In genomic region chr2:216635701-216636541, GRCh38 we compare ENCODE assay signal across 10 cellular contexts. TPM values are rescaled to one million over a fixed set of nuclear protein-coding genes. Genes with fewer than 3 reads are reported as not detected.
DNase-seq lines count a peak whose midpoint lies in the region; ATAC-seq and TF ChIP-seq lines count a peak whose summit lies in the region.
"Had no signal": no experiment of that assay in that cellular context is flagged by ENCODE, and none has a peak within 500 bp of the region (broad histone marks: within the 10 kb centered on the region; RNA-seq: fewer than 3 reads in every experiment).

No MANE protein-coding gene starts in this region.

- peaks cover 6% of the 10 kb centered on the region for H3K36me3 Mint-ChIP-seq in T-helper 17 cell (ENCODE audit: low read depth)
- H3K36me3 Mint-ChIP-seq in progenitor cell of endocrine pancreas (ENCODE audit: insufficient read depth), result peaks cover 11% of the 10 kb centered on the region

- peak overlapping the region; percentile 89 for H3K27ac ChIP-seq in hepatocyte

- DNase-seq in EH (ENCODE audit: low read depth) (peak; percentile 51), T-helper 17 cell (no peak), hepatocyte (ENCODE audit: low spot score) (no peak), progenitor cell of endocrine pancreas (ENCODE audit: low spot score, unreplicated experiment) (no peak), cerebellar nuclear complex (lab: John Stamatoyannopoulos, UW) (no peak), NCI-H187 treated with DMSO at 0.1 percent for 48 hours (lab: John Stamatoyannopoulos, UW) (no peak)
- DNase-seq: activated T-cell treated with anti-CD3 and anti-CD28 coated beads, Interleukin-2, amount 50 U/mL, for 1 hour; OCI-M1 had no signal

- H3K36me3 ChIP-seq in hepatocyte (replicated peaks; ENCODE audit: insufficient read depth, low read depth), result no peaks in the 10 kb centered on the region

- H3K4me3 ChIP-seq in hepatocyte, result peak overlapping the region; percentile 28

- peaks cover 52% of the 10 kb centered on the region for H3K79me2 ChIP-seq in hepatocyte

- peaks cover 31% of the 10 kb centered on the region for H3K4me1 ChIP-seq in hepatocyte (ENCODE audit: insufficient read depth)

- H3K9me3 Mint-ChIP-seq in progenitor cell of endocrine pancreas (ENCODE audit: low read depth), result no peaks in the 10 kb centered on the region

- H3K9me3 ChIP-seq in T-helper 17 cell (ENCODE audit: control insufficient read depth, low read length, poor library complexity, severe bottlenecking) (no peaks in the 10 kb centered on the region), hepatocyte (ENCODE audit: low read depth) (no peaks in the 10 kb centered on the region)

- peak overlapping the region; percentile 93 for H3K4me2 ChIP-seq in hepatocyte

- WGBS in hepatocyte (ENCODE audit: low lambda C conversion rate, missing lambda C conversion rate), result 54% methylated on average over 14 of the region's 18 CpGs

- H3K27ac Mint-ChIP-seq in T-helper 17 cell (no peak overlapping the region), progenitor cell of endocrine pancreas (peak overlapping the region; percentile 73)

- H3K4me1 Mint-ChIP-seq in T-helper 17 cell (peaks cover 21% of the 10 kb centered on the region), progenitor cell of endocrine pancreas (ENCODE audit: low read depth) (peaks cover 43% of the 10 kb centered on the region)

- H2AFZ ChIP-seq in hepatocyte, result no peak overlapping the region

- H4K20me1 ChIP-seq in hepatocyte (ENCODE audit: insufficient read depth, poor library complexity, severe bottlenecking), result no peaks in the 10 kb centered on the region

- H3K27me3 ChIP-seq in hepatocyte, result peaks cover 20% of the 10 kb centered on the region

- H3K9me2 ChIP-seq in hepatocyte (replicated peaks; ENCODE audit: insufficient read depth), result no peaks in the 10 kb centered on the region

- H3K4me3 Mint-ChIP-seq in T-helper 17 cell, result peak overlapping the region; percentile 63
- peak overlapping the region; percentile 98 for H3K4me3 Mint-ChIP-seq in progenitor cell of endocrine pancreas (ENCODE audit: low read depth)

- peaks cover 72% of the 10 kb centered on the region for H3K27me3 Mint-ChIP-seq in T-helper 17 cell
- no peaks in the 10 kb centered on the region for H3K27me3 Mint-ChIP-seq in progenitor cell of endocrine pancreas

- TF ChIP-seq CTCF in hepatocyte (IDR thresholded peaks at IDR 0.05; ENCODE audit: poor library complexity) (no peak), progenitor cell of endocrine pancreas (IDR thresholded peaks at IDR 0.05; ENCODE audit: unreplicated experiment) (no peak)

- no peak for ATAC-seq in T-helper 17 cell
- ATAC-seq in HG02885 (IDR thresholded peaks at IDR 0.05; ENCODE audit: poor library complexity, unreplicated experiment), result no peak
- ATAC-seq in HG02610 (IDR thresholded peaks at IDR 0.05; ENCODE audit: unreplicated experiment), result no peak

RNA-seq across cellular contexts. Expression of gene IGFBP2, which starts 2.7 kb away (rescaled TPM):
- total RNA-seq in T-helper 17 cell (1 to 10 TPM in 1 of 2 donors, not detected in 1; 6.1 TPM), hepatocyte (163 and 231 TPM in 2 replicates), progenitor cell of endocrine pancreas (249 and 274 TPM in 2 replicates)
- 338 and 351 TPM in 2 replicates for polyA plus RNA-seq in hepatocyte

RNA-seq across cellular contexts. Expression of gene IGFBP5, which starts 59.4 kb away (rescaled TPM):
- total RNA-seq in T-helper 17 cell, result not detected
- total RNA-seq in hepatocyte, result 190 and 232 TPM in 2 replicates
- 113 TPM in 2 replicates for polyA plus RNA-seq in hepatocyte
- total RNA-seq in progenitor cell of endocrine pancreas, result 73.9 and 75.3 TPM in 2 replicates

Comparison
In these comparisons a context has a peak if more than half of its experiments do, and no peak if none do; other contexts are left out.
1. RNA of gene IGFBP2, which starts 2.7 kb away (total RNA-seq): 249 to 274 TPM in progenitor cell of endocrine pancreas and 163 to 231 TPM in hepatocyte; 6.1 TPM in T-helper 17 cell; every median in the first group is over 10 times any median in the second.
2. RNA of gene IGFBP5, which starts 59.4 kb away (total RNA-seq): 190 to 232 TPM in hepatocyte and 73.9 to 75.3 TPM in progenitor cell of endocrine pancreas; not detected in T-helper 17 cell; every median in the first group is over 10 times any median in the second.